In the genomic region with DNA sequence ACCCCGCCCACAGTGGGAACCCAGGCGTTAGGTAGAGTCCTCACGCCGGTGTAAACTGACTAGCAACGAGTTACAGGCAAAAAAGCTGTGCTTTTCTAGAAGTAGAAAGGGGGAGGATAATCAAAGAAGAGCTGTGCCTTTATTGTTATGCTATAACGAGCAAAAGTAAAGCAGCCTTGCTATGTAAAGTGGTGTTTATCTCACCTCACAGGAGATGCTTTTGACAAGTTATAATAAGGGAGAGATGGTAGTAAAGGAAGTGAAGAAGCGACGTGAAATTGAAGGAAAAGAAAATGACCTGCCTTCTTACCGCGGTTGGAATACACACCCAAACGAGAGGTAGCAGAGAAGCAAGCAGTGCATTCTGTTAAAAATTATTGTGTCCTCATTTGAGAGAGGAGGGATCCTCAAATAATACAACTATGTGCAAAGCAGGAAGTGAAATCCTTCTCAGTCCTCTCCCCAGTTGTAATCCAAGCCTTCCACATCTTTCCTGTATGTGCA, we compare ENCODE assay signal across 8 cellular contexts. TPM values are rescaled to one million over a fixed set of nuclear protein-coding genes. Genes with fewer than 3 reads are reported as not detected.
DNase-seq lines count a peak whose midpoint lies in the region; ATAC-seq and TF ChIP-seq lines count a peak whose summit lies in the region.

No MANE protein-coding gene starts in this region.

- TF ChIP-seq CTCF in GM12864 (IDR thresholded peaks at IDR 0.05; ENCODE audit: low read depth, low read length, missing control alignments) (no peak), WI38 (IDR thresholded peaks at IDR 0.05; ENCODE audit: low read depth, low read length) (no peak)

- peak overlapping the region; percentile 96 for H3K27ac ChIP-seq in right cardiac atrium (ENCODE audit: low read length)

- H3K4me3 Mint-ChIP-seq in stimulated activated memory B cell treated with anti-CD40 and anti-IgM and Interleukin-4, amounts not matched to agents 10 μg/mL and 1 μg/mL and 100 μg/mL, for 72 hours, result peak overlapping the region; percentile 93

- peaks cover 40% of the 10 kb centered on the region for H3K36me3 Mint-ChIP-seq in stimulated activated memory B cell treated with anti-CD40 and anti-IgM and Interleukin-4, amounts not matched to agents 10 μg/mL and 1 μg/mL and 100 μg/mL, for 72 hours

- DNase-seq in GM12864 (ENCODE audit: low read depth) (no peak), right cardiac atrium (no peak), amniotic stem cell (lab: John Stamatoyannopoulos, UW) (no peak)

- no peaks in the 10 kb centered on the region for H3K27me3 Mint-ChIP-seq in stimulated activated memory B cell treated with anti-CD40 and anti-IgM and Interleukin-4, amounts not matched to agents 10 μg/mL and 1 μg/mL and 100 μg/mL, for 72 hours

- H3K4me3 ChIP-seq in GM12864 (ENCODE audit: low read depth, low read length) (peak overlapping the region; percentile 78), WI38 (ENCODE audit: low read depth, low read length) (peak overlapping the region; percentile 96), right cardiac atrium (ENCODE audit: low read length) (peak overlapping the region; percentile 87)

- H3K27me3 ChIP-seq in right cardiac atrium (ENCODE audit: control insufficient read depth, insufficient read depth), result no peaks in the 10 kb centered on the region

- intact Hi-C loops in right cardiac atrium (cut with DNase I), result no loop called here

- peak overlapping the region; percentile 90 for H3K27ac Mint-ChIP-seq in stimulated activated memory B cell treated with anti-CD40 and anti-IgM and Interleukin-4, amounts not matched to agents 10 μg/mL and 1 μg/mL and 100 μg/mL, for 72 hours

- ATAC-seq in HG02852 (IDR thresholded peaks at IDR 0.05; ENCODE audit: unreplicated experiment) (peak; percentile 36), right cardiac atrium (no peak), GM18517 (IDR thresholded peaks at IDR 0.05; ENCODE audit: unreplicated experiment) (no peak), HG02588 (IDR thresholded peaks at IDR 0.05; ENCODE audit: unreplicated experiment) (no peak)
- ATAC-seq in stimulated activated memory B cell treated with anti-CD40 and anti-IgM and Interleukin-4, amounts not matched to agents 10 μg/mL and 1 μg/mL and 100 μg/mL, for 72 hours, result no peak

- H3K4me1 Mint-ChIP-seq in stimulated activated memory B cell treated with anti-CD40 and anti-IgM and Interleukin-4, amounts not matched to agents 10 μg/mL and 1 μg/mL and 100 μg/mL, for 72 hours, result peaks cover 75% of the 10 kb centered on the region

- no peaks in the 10 kb centered on the region for H3K4me1 ChIP-seq in right cardiac atrium (ENCODE audit: control insufficient read depth, insufficient read depth, low read length)

- no peaks in the 10 kb centered on the region for H3K9me3 ChIP-seq in right cardiac atrium (ENCODE audit: control insufficient read depth, low read length)

- H3K9me3 Mint-ChIP-seq in stimulated activated memory B cell treated with anti-CD40 and anti-IgM and Interleukin-4, amounts not matched to agents 10 μg/mL and 1 μg/mL and 100 μg/mL, for 72 hours, result no peaks in the 10 kb centered on the region

- WGBS in right cardiac atrium, result 1% methylated on average over 11 of the region's 11 CpGs

RNA-seq across cellular contexts. Expression of gene TANK, which starts 0.9 kb away (rescaled TPM):
- total RNA-seq in right cardiac atrium, result 10 to 100 TPM; 26.4 to 40.9 (median 28.8) TPM
- polyA plus RNA-seq in right cardiac atrium, result 24.1 TPM
